Comparison of ENCODE assay signal across 2 cellular contexts in the genomic region with DNA sequence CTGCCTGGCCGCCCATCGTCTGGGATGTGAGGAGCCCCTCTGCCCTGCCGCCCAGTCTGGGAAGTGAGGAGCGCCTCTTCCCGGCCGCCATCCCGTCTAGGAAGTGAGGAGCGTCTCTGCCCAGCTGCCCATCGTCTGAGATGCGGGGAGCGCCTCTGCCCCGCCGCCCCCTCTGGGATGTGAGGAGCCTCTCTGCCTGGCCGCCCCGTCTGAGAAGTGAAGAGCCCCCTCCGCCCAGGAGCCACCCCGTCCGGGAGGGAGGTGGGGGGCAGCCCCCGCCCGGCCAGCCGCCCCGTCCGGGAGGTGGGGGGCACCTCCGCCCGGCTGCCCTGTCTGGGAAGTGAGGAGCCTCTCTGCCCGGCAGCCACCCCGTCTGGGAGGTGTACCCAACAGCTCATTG. TPM values are rescaled to one million over a fixed set of nuclear protein-coding genes. Genes with fewer than 3 reads are reported as not detected.
"Had no signal": no experiment of that assay in that cellular context is flagged by ENCODE, and none has a peak within 500 bp of the region (broad histone marks: within the 10 kb centered on the region; RNA-seq: fewer than 3 reads in every experiment).

No MANE protein-coding gene starts in this region.

RNA-seq across cellular contexts. Expression of a gene that starts 3.4 kb away (rescaled TPM):
- total RNA-seq: G401, GM12878 had no signal
- polyA plus RNA-seq: GM12878 had no signal
